Comparison of ENCODE assay signal across 15 cellular contexts in genomic region chr1:177863776-177864175, GRCh38.
DNase-seq lines count a peak whose midpoint lies in the region; ATAC-seq and TF ChIP-seq lines count a peak whose summit lies in the region.
"Had no signal": no experiment of that assay in that cellular context is flagged by ENCODE, and none has a peak within 500 bp of the region (broad histone marks: within the 10 kb centered on the region; RNA-seq: fewer than 3 reads in every experiment).

No MANE protein-coding gene starts in this region.

- peak overlapping the region; percentile 12 to 27 for H3K27ac ChIP-seq in breast epithelium
- no peak overlapping the region for H3K27ac ChIP-seq in mammary epithelial cell (ENCODE audit: insufficient read depth, low read depth, low read length)
- H3K27ac ChIP-seq: 22Rv1, BLaER1 had no signal

- no peaks in the 10 kb centered on the region for H3K79me2 ChIP-seq in mammary epithelial cell (ENCODE audit: insufficient read depth, low read length)

- WGBS in mammary epithelial cell (ENCODE audit: low coverage, missing lambda C conversion rate) = 86% methylated on average over 5 of the region's 5 CpGs

- dilution Hi-C loops in mammary epithelial cell (cut with HindIII; ENCODE audit: low sequenced_read_pairs) = no loop called here

- intact Hi-C loops in breast epithelium (cut with DNase I; ENCODE audit: low total_unique reads) (no loop called here), mammary epithelial cell (cut with micrococcal nuclease) (no loop called here)

- no TSS peak for BruUV-seq in mammary epithelial cell (replicated peaks; lab: Mats Ljungman, UMichigan)

- no peaks in the 10 kb centered on the region for H3K9me3 ChIP-seq in breast epithelium
- no peaks in the 10 kb centered on the region for H3K9me3 ChIP-seq in mammary epithelial cell (replicated peaks; ENCODE audit: insufficient read depth, low read length)
- no peaks in the 10 kb centered on the region for H3K9me3 ChIP-seq in MG63
- H3K9me3 ChIP-seq: BLaER1 had no signal

- no peak for TF ChIP-seq POLR2A in breast epithelium (IDR thresholded peaks at IDR 0.05)

- no peak for ATAC-seq in GM18909 (IDR thresholded peaks at IDR 0.05; ENCODE audit: poor library complexity, unreplicated experiment)

- H3K4me1 ChIP-seq in breast epithelium (no peaks in the 10 kb centered on the region), mammary epithelial cell (ENCODE audit: insufficient read depth, low read length) (peaks cover 3% of the 10 kb centered on the region)

- H3K36me3 ChIP-seq in breast epithelium (no peaks in the 10 kb centered on the region), mammary epithelial cell (ENCODE audit: insufficient read depth, low read length) (no peaks in the 10 kb centered on the region), MG63 (no peaks in the 10 kb centered on the region)
- H3K36me3 ChIP-seq: BLaER1 had no signal

- no peak for TF ChIP-seq CTCF in breast epithelium (IDR thresholded peaks at IDR 0.05)
- no peak for TF ChIP-seq CTCF in mammary epithelial cell (conservative IDR thresholded peaks at IDR 0.05 in 1 of 2, IDR thresholded peaks at IDR 0.05 in 1 of 2; ENCODE audit: extremely low read depth in 1 of 2, insufficient read depth in 1 of 2, low read depth in 1 of 2, low read length in 2 of 2)
- no peak for TF ChIP-seq CTCF in fibroblast of pulmonary artery (IDR thresholded peaks at IDR 0.05; ENCODE audit: low read length, missing control alignments)

- in situ Hi-C loops in mammary epithelial cell (cut with MboI; ENCODE audit: low sequenced_read_pairs in 2 of 2) = no loop called here

- no peak overlapping the region for H3K4me2 ChIP-seq in mammary epithelial cell (ENCODE audit: insufficient read depth, low read depth, low read length)
- H3K4me2 ChIP-seq: BLaER1 had no signal

- H3K4me3 ChIP-seq in breast epithelium = no peak overlapping the region
- no peak overlapping the region for H3K4me3 ChIP-seq in mammary epithelial cell (replicated peaks in 1 of 3; ENCODE audit: insufficient read depth in 1 of 3, low read depth in 2 of 3, low read length in 3 of 3)
- H3K4me3 ChIP-seq in MG63 = no peak overlapping the region
- H3K4me3 ChIP-seq in fibroblast of pulmonary artery (replicated peaks; ENCODE audit: low read depth, low read length) = no peak overlapping the region
- H3K4me3 ChIP-seq: BLaER1 had no signal

- no peaks in the 10 kb centered on the region for H4K20me1 ChIP-seq in mammary epithelial cell (ENCODE audit: insufficient read depth, low read length)
- H4K20me1 ChIP-seq: BLaER1 had no signal

- DNase-seq in breast epithelium (ENCODE audit: low spot score in 2 of 2) (no peak), mammary epithelial cell (no peak), MG63 (peak; percentile 65), fibroblast of pulmonary artery (ENCODE audit: low read depth) (peak; percentile 6), NCI-H1092 (lab: John Stamatoyannopoulos, UW) (no peak)
- DNase-seq in effector CD8-positive, alpha-beta T cell (lab: John Stamatoyannopoulos, UW) = no peak
- DNase-seq: AML-193; CD8-positive, alpha-beta memory T cell; DMS 273 treated with DMSO at 0.1 percent for 48 hours; DMS79; GF-D8; KG1 had no signal

- H3K9ac ChIP-seq in mammary epithelial cell (ENCODE audit: insufficient read depth, low read length) = no peak overlapping the region
- H3K9ac ChIP-seq: BLaER1 had no signal

- no peak overlapping the region for H2AFZ ChIP-seq in mammary epithelial cell (ENCODE audit: low read depth, low read length)

- H3K27me3 ChIP-seq in breast epithelium (no peaks in the 10 kb centered on the region), mammary epithelial cell (ENCODE audit: insufficient read depth, low read length) (no peaks in the 10 kb centered on the region), MG63 (no peaks in the 10 kb centered on the region)
- H3K27me3 ChIP-seq: BLaER1 had no signal

- CTCF ChIA-PET in mammary epithelial cell (lab: Charles Lee; ENCODE audit: low non-redundant PET) = no interaction called here

Comparison
In these comparisons a context has a peak if more than half of its experiments do, and no peak if none do; other contexts are left out.
1. DNase-seq: peak in MG63 (single experiment) and fibroblast of pulmonary artery (single experiment); none in breast epithelium (0 of 2), mammary epithelial cell (single experiment), NCI-H1092 (single experiment) and effector CD8-positive, alpha-beta T cell (single experiment).